Comparison of ENCODE assay signal across 18 cellular contexts in the genomic region with DNA sequence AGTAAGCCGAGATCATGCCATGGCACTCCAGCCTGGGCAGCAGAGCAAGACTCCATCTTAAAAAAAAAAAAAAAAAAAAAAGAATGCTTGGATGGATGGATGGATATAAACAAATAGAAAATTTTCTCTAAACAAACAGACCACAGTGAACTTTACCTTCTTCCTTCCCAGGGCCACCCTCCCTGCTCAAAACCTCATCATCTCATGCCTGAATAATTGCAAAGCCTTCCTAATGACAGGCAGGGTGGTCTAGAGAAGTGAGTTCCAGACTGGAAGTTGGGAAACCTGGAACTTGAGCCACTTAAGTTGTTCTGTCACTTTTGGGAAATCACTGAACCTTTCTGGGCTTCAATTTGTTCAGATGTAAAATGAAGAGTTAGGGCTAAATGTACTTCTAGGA. TPM values are rescaled to one million over a fixed set of nuclear protein-coding genes. Genes with fewer than 3 reads are reported as not detected.
DNase-seq lines count a peak whose midpoint lies in the region; ATAC-seq and TF ChIP-seq lines count a peak whose summit lies in the region.
"Had no signal": no experiment of that assay in that cellular context is flagged by ENCODE, and none has a peak within 500 bp of the region (broad histone marks: within the 10 kb centered on the region; RNA-seq: fewer than 3 reads in every experiment).

No MANE protein-coding gene starts in this region.

- H3K27ac Mint-ChIP-seq in CD8-positive, alpha-beta memory T cell = peak overlapping the region; percentile 70 to 94 (median 87)
- H3K27ac Mint-ChIP-seq in immature natural killer cell = peak overlapping the region; percentile 42 to 89 (median 82)
- H3K27ac Mint-ChIP-seq in stimulated activated memory B cell treated with anti-CD40 and anti-IgM and Interleukin-4, amounts not matched to agents 10 μg/mL and 1 μg/mL and 100 μg/mL, for 72 hours = peak overlapping the region; percentile 40
- H3K27ac Mint-ChIP-seq: activated naive CD4-positive, alpha-beta T cell treated with anti-CD3 and anti-CD28 coated beads, Interleukin-2, amount 50 U/mL, for 24 hours; stimulated activated naive B cell treated with anti-CD40 and anti-IgM and Interleukin-4, amounts not matched to agents 10 μg/mL and 1 μg/mL and 100 μg/mL, for 72 hours had no signal

- H3K27ac ChIP-seq in CD8-positive, alpha-beta memory T cell (ENCODE audit: low read depth, low read length) = no peak overlapping the region
- H3K27ac ChIP-seq in adrenal gland = peak overlapping the region in 3 of 5 donors; percentile 58 to 71 (median 67)
- H3K27ac ChIP-seq: BLaER1, HL-60, KMS-11 had no signal

- no peak for TF ChIP-seq POLR2A in adrenal gland (IDR thresholded peaks at IDR 0.05)

- no peaks in the 10 kb centered on the region for H3K27me3 ChIP-seq in CD8-positive, alpha-beta memory T cell (ENCODE audit: insufficient read depth, low read length, poor library complexity, severe bottlenecking)
- H3K27me3 ChIP-seq in adrenal gland = no peaks in the 10 kb centered on the region
- H3K27me3 ChIP-seq: BLaER1 had no signal

- 91 to 100% (median 94%) methylated on average over 1 of the region's 1 CpG for WGBS in adrenal gland, 4 donors

- H3K36me3 ChIP-seq in CD8-positive, alpha-beta memory T cell (ENCODE audit: insufficient read depth, low read length) = peaks cover 3% of the 10 kb centered on the region
- no peaks in the 10 kb centered on the region for H3K36me3 ChIP-seq in adrenal gland (replicated peaks in 1 of 2)

- no peak for ATAC-seq in stimulated activated memory B cell treated with anti-CD40 and anti-IgM and Interleukin-4, amounts not matched to agents 10 μg/mL and 1 μg/mL and 100 μg/mL, for 72 hours
- ATAC-seq: GM12878; HCT116; stimulated activated naive B cell treated with anti-CD40 and anti-IgM and Interleukin-4, amounts not matched to agents 10 μg/mL and 1 μg/mL and 100 μg/mL, for 72 hours had no signal

- DNase-seq in CD8-positive, alpha-beta memory T cell = no peak
- DNase-seq in adrenal gland = no peak
- DNase-seq in immature natural killer cell = no peak
- DNase-seq in central memory CD4-positive, alpha-beta T cell = no peak
- DNase-seq in NCI-H774 (lab: John Stamatoyannopoulos, UW) = no peak
- DNase-seq in C1 segment of cervical spinal cord (lab: John Stamatoyannopoulos, UW) = no peak
- DNase-seq in activated effector memory CD4-positive, alpha-beta T cell treated with anti-CD3 and anti-CD28 coated beads, Interleukin-2, amount 50 U/mL, for 16 hours = no peak
- DNase-seq: cerebellar nuclear complex; NCI-H1417; stimulated activated naive B cell treated with anti-CD40 and anti-IgM and Interleukin-4, amounts not matched to agents 10 μg/mL and 1 μg/mL and 100 μg/mL, for 72 hours had no signal

- no peak overlapping the region for H3K4me3 Mint-ChIP-seq in CD8-positive, alpha-beta memory T cell
- H3K4me3 Mint-ChIP-seq in immature natural killer cell = no peak overlapping the region
- no peak overlapping the region for H3K4me3 Mint-ChIP-seq in stimulated activated memory B cell treated with anti-CD40 and anti-IgM and Interleukin-4, amounts not matched to agents 10 μg/mL and 1 μg/mL and 100 μg/mL, for 72 hours
- H3K4me3 Mint-ChIP-seq: activated naive CD4-positive, alpha-beta T cell treated with anti-CD3 and anti-CD28 coated beads, Interleukin-2, amount 50 U/mL, for 24 hours; nephron; stimulated activated naive B cell treated with anti-CD40 and anti-IgM and Interleukin-4, amounts not matched to agents 10 μg/mL and 1 μg/mL and 100 μg/mL, for 72 hours had no signal

- TF ChIP-seq CTCF in adrenal gland (IDR thresholded peaks at IDR 0.05) = no peak

- CTCF ChIA-PET in CD8-positive, alpha-beta memory T cell (lab: Charles Lee) = interaction anchor here (1.8 to 2.1 kb wide), 2 partner anchors 9 to 18 kb away, joined by 4 to 8 read pairs; a partner anchor contains a TSS

- peaks cover 26% of the 10 kb centered on the region for H3K4me1 ChIP-seq in CD8-positive, alpha-beta memory T cell (ENCODE audit: insufficient read depth, low read length)
- H3K4me1 ChIP-seq in adrenal gland (replicated peaks in 1 of 2) = peaks cover 7 to 18% of the 10 kb centered on the region in 2 donors

- no peaks in the 10 kb centered on the region for H3K9me3 ChIP-seq in CD8-positive, alpha-beta memory T cell (ENCODE audit: low read length)
- no peaks in the 10 kb centered on the region for H3K9me3 ChIP-seq in adrenal gland (replicated peaks in 1 of 3)
- H3K9me3 ChIP-seq: BLaER1 had no signal

- H3K27me3 Mint-ChIP-seq in CD8-positive, alpha-beta memory T cell = no peaks in the 10 kb centered on the region
- peaks cover 0 to 2% (median 0%) of the 10 kb centered on the region in 3 donors for H3K27me3 Mint-ChIP-seq in immature natural killer cell (ENCODE audit: low read depth in 3 of 3)
- H3K27me3 Mint-ChIP-seq in stimulated activated memory B cell treated with anti-CD40 and anti-IgM and Interleukin-4, amounts not matched to agents 10 μg/mL and 1 μg/mL and 100 μg/mL, for 72 hours = no peaks in the 10 kb centered on the region
- H3K27me3 Mint-ChIP-seq: activated naive CD4-positive, alpha-beta T cell treated with anti-CD3 and anti-CD28 coated beads, Interleukin-2, amount 50 U/mL, for 24 hours; stimulated activated naive B cell treated with anti-CD40 and anti-IgM and Interleukin-4, amounts not matched to agents 10 μg/mL and 1 μg/mL and 100 μg/mL, for 72 hours had no signal

- H3K36me3 Mint-ChIP-seq in CD8-positive, alpha-beta memory T cell = peaks cover 0 to 52% (median 4%) of the 10 kb centered on the region in 3 donors
- H3K36me3 Mint-ChIP-seq in immature natural killer cell = peaks cover 0 to 16% (median 3%) of the 10 kb centered on the region in 3 donors
- no peaks in the 10 kb centered on the region for H3K36me3 Mint-ChIP-seq in stimulated activated memory B cell treated with anti-CD40 and anti-IgM and Interleukin-4, amounts not matched to agents 10 μg/mL and 1 μg/mL and 100 μg/mL, for 72 hours
- H3K36me3 Mint-ChIP-seq: stimulated activated naive B cell treated with anti-CD40 and anti-IgM and Interleukin-4, amounts not matched to agents 10 μg/mL and 1 μg/mL and 100 μg/mL, for 72 hours had no signal

- H3K9me3 Mint-ChIP-seq in CD8-positive, alpha-beta memory T cell = no peaks in the 10 kb centered on the region
- no peaks in the 10 kb centered on the region for H3K9me3 Mint-ChIP-seq in immature natural killer cell
- H3K9me3 Mint-ChIP-seq in stimulated activated memory B cell treated with anti-CD40 and anti-IgM and Interleukin-4, amounts not matched to agents 10 μg/mL and 1 μg/mL and 100 μg/mL, for 72 hours = no peaks in the 10 kb centered on the region
- H3K9me3 Mint-ChIP-seq: activated naive CD4-positive, alpha-beta T cell treated with anti-CD3 and anti-CD28 coated beads, Interleukin-2, amount 50 U/mL, for 24 hours; nephron; stimulated activated naive B cell treated with anti-CD40 and anti-IgM and Interleukin-4, amounts not matched to agents 10 μg/mL and 1 μg/mL and 100 μg/mL, for 72 hours had no signal

- peaks cover 72 to 88% (median 86%) of the 10 kb centered on the region in 3 donors for H3K4me1 Mint-ChIP-seq in CD8-positive, alpha-beta memory T cell
- peaks cover 86 to 91% of the 10 kb centered on the region in 2 donors for H3K4me1 Mint-ChIP-seq in immature natural killer cell
- H3K4me1 Mint-ChIP-seq in stimulated activated memory B cell treated with anti-CD40 and anti-IgM and Interleukin-4, amounts not matched to agents 10 μg/mL and 1 μg/mL and 100 μg/mL, for 72 hours = peaks cover 30% of the 10 kb centered on the region

- intact Hi-C loops in adrenal gland (cut with DNase I) = no loop called here

- no peak overlapping the region for H3K4me3 ChIP-seq in CD8-positive, alpha-beta memory T cell (ENCODE audit: low read length)
- no peak overlapping the region for H3K4me3 ChIP-seq in adrenal gland
- H3K4me3 ChIP-seq: BLaER1, GM12878 had no signal

- POLR2A ChIA-PET in CD8-positive, alpha-beta memory T cell (lab: Charles Lee) = no interaction called here

RNA-seq across cellular contexts. Expression of a gene that starts 17.6 kb away (rescaled TPM):
- 10 to 100 TPM; 26.8 to 28.9 TPM for total RNA-seq in CD8-positive, alpha-beta memory T cell
- polyA plus RNA-seq in CD8-positive, alpha-beta memory T cell = 37.7 TPM
- total RNA-seq in adrenal gland = 100 to 1,000 TPM in 4 of 8 donors, 10 to 100 TPM in 4; 88.2 to 120 (median 102) TPM
- polyA plus RNA-seq in adrenal gland = 100 to 1,000 TPM in 1 of 3 donors, 10 to 100 TPM in 2; 38.5 to 161 (median 42.8) TPM
- 10 to 100 TPM; 24.5 to 63.1 (median 36.8) TPM for polyA plus RNA-seq in immature natural killer cell
